1 cellular context compared by ENCODE assay signal in genomic region chr15:52228928-52229327, GRCh38.
TF ChIP-seq lines count a peak whose summit lies in the region.

No MANE protein-coding gene starts in this region.

TF ChIP-seq in GM23338, 12 proteins besides CTCF, POLR2A, EP300 and RAD21 (continued from another document):
- TF ChIP-seq, protein P1, sequence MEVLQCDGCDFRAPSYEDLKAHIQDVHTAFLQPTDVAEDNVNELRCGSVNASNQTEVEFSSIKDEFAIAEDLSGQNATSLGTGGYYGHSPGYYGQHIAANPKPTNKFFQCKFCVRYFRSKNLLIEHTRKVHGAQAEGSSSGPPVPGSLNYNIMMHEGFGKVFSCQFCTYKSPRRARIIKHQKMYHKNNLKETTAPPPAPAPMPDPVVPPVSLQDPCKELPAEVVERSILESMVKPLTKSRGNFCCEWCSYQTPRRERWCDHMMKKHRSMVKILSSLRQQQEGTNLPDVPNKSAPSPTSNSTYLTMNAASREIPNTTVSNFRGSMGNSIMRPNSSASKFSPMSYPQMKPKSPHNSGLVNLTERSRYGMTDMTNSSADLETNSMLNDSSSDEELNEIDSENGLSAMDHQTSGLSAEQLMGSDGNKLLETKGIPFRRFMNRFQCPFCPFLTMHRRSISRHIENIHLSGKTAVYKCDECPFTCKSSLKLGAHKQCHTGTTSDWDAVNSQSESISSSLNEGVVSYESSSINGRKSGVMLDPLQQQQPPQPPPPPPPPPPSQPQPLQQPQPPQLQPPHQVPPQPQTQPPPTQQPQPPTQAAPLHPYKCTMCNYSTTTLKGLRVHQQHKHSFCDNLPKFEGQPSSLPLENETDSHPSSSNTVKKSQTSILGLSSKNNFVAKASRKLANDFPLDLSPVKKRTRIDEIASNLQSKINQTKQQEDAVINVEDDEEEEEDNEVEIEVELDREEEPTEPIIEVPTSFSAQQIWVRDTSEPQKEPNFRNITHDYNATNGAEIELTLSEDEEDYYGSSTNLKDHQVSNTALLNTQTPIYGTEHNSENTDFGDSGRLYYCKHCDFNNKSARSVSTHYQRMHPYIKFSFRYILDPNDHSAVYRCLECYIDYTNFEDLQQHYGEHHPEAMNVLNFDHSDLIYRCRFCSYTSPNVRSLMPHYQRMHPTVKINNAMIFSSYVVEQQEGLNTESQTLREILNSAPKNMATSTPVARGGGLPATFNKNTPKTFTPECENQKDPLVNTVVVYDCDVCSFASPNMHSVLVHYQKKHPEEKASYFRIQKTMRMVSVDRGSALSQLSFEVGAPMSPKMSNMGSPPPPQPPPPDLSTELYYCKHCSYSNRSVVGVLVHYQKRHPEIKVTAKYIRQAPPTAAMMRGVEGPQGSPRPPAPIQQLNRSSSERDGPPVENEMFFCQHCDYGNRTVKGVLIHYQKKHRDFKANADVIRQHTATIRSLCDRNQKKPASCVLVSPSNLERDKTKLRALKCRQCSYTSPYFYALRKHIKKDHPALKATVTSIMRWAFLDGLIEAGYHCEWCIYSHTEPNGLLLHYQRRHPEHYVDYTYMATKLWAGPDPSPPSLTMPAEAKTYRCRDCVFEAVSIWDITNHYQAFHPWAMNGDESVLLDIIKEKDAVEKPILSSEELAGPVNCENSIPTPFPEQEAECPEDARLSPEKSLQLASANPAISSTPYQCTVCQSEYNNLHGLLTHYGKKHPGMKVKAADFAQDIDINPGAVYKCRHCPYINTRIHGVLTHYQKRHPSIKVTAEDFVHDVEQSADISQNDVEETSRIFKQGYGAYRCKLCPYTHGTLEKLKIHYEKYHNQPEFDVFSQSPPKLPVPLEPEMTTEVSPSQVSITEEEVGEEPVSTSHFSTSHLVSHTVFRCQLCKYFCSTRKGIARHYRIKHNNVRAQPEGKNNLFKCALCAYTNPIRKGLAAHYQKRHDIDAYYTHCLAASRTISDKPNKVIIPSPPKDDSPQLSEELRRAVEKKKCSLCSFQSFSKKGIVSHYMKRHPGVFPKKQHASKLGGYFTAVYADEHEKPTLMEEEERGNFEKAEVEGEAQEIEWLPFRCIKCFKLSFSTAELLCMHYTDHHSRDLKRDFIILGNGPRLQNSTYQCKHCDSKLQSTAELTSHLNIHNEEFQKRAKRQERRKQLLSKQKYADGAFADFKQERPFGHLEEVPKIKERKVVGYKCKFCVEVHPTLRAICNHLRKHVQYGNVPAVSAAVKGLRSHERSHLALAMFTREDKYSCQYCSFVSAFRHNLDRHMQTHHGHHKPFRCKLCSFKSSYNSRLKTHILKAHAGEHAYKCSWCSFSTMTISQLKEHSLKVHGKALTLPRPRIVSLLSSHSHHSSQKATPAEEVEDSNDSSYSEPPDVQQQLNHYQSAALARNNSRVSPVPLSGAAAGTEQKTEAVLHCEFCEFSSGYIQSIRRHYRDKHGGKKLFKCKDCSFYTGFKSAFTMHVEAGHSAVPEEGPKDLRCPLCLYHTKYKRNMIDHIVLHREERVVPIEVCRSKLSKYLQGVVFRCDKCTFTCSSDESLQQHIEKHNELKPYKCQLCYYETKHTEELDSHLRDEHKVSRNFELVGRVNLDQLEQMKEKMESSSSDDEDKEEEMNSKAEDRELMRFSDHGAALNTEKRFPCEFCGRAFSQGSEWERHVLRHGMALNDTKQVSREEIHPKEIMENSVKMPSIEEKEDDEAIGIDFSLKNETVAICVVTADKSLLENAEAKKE (CRISPR knock-in tag; IDR thresholded peaks at IDR 0.05): no peak
- TF ChIP-seq STAT1 (IDR thresholded peaks at IDR 0.05; ENCODE audit: unreplicated experiment) (no peak), POLR2AphosphoS5 (IDR thresholded peaks at IDR 0.05; ENCODE audit: low read depth) (no peak), ZNF331 (CRISPR knock-in tag; IDR thresholded peaks at IDR 0.05; ENCODE audit: low read depth) (no peak)
